Comparison of ENCODE assay signal across 34 cellular contexts in genomic region chr7:1641661-1642260, GRCh38. TPM values are rescaled to one million over a fixed set of nuclear protein-coding genes. Genes with fewer than 3 reads are reported as not detected.
"Had no signal": no experiment of that assay in that cellular context is flagged by ENCODE, and none has a peak within 500 bp of the region (broad histone marks: within the 10 kb centered on the region; RNA-seq: fewer than 3 reads in every experiment).

No MANE protein-coding gene starts in this region.

- H3K27me3 ChIP-seq: cardiac muscle cell, colonic mucosa, neutrophil, ovary, right lobe of liver, testis, vagina had no signal

- H3K27ac Mint-ChIP-seq: activated CD4-positive, alpha-beta T cell treated with anti-CD3 and anti-CD28 coated beads for 36 hours; activated naive CD4-positive, alpha-beta T cell treated with anti-CD3 and anti-CD28 coated beads for 36 hours; activated naive CD8-positive, alpha-beta T cell treated with anti-CD3 and anti-CD28 coated beads for 36 hours; activated T-helper 1 cell treated with anti-CD3 and anti-CD28 coated beads, Interleukin-12 subunit alpha, Interleukin-12 subunit beta, Interleukin-2, Interleukin-4 antibody, amounts not matched to agents 30 ng/mL and 10 ng/mL and 1 ng/mL, durations not matched to agents 14 hours and 24 hours and 36 hours; brain; memory B cell; naive thymus-derived CD4-positive, alpha-beta T cell; progenitor cell of endocrine pancreas; T-helper 2 cell treated with Interferon-gamma antibody and Interleukin-4, amounts not matched to agents 5 μg/mL and 100 μg/mL, for 36 hours had no signal

- H3K4me3 ChIP-seq: adrenal gland, cardiac muscle cell, colonic mucosa, esophagus squamous epithelium, ovary, right lobe of liver, testis, transverse colon, vagina had no signal

- H3K27ac ChIP-seq: adrenal gland, cardiac muscle cell, colonic mucosa, epithelial cell of prostate, esophagus squamous epithelium, neutrophil, ovary, right lobe of liver, testis, transverse colon, vagina had no signal

- H3K27me3 Mint-ChIP-seq: brain had no signal

- H3K9me3 ChIP-seq: colonic mucosa, neutrophil, ovary, testis had no signal

- H3K36me3 ChIP-seq: adrenal gland, cardiac muscle cell, colonic mucosa, esophagus squamous epithelium, neutrophil, ovary, right lobe of liver, transverse colon, vagina had no signal

- H3K4me1 Mint-ChIP-seq: activated CD4-positive, alpha-beta T cell treated with anti-CD3 and anti-CD28 coated beads for 36 hours; activated naive CD8-positive, alpha-beta T cell treated with anti-CD3 and anti-CD28 coated beads for 36 hours; memory B cell; naive thymus-derived CD4-positive, alpha-beta T cell had no signal

- ATAC-seq: activated CD4-positive, alpha-beta T cell treated with anti-CD3 and anti-CD28 coated beads for 36 hours; left colon; naive thymus-derived CD4-positive, alpha-beta T cell; stimulated activated naive CD8-positive, alpha-beta T cell treated with anti-CD3 and anti-CD28 coated beads, Interleukin-15, Interleukin-2, amounts not matched to agents 100 U/mL and 50 U/mL, for 24 hours had no signal

- H3K36me3 Mint-ChIP-seq: activated naive CD8-positive, alpha-beta T cell treated with anti-CD3 and anti-CD28 coated beads for 36 hours had no signal

- H3K4me3 Mint-ChIP-seq: activated CD4-positive, alpha-beta T cell treated with anti-CD3 and anti-CD28 coated beads for 36 hours; activated naive CD4-positive, alpha-beta T cell treated with anti-CD3 and anti-CD28 coated beads for 36 hours; activated naive CD8-positive, alpha-beta T cell treated with anti-CD3 and anti-CD28 coated beads for 36 hours; activated T-helper 1 cell treated with anti-CD3 and anti-CD28 coated beads, Interleukin-12 subunit alpha, Interleukin-12 subunit beta, Interleukin-2, Interleukin-4 antibody, amounts not matched to agents 30 ng/mL and 10 ng/mL and 1 ng/mL, durations not matched to agents 14 hours and 24 hours and 36 hours; brain; memory B cell; naive thymus-derived CD4-positive, alpha-beta T cell; T-helper 2 cell treated with Interferon-gamma antibody and Interleukin-4, amounts not matched to agents 5 μg/mL and 100 μg/mL, for 36 hours had no signal

- DNase-seq: activated CD4-positive, alpha-beta T cell treated with anti-CD3 and anti-CD28 coated beads for 36 hours; activated CD4-positive, alpha-beta T cell treated with anti-CD3 and anti-CD28 coated beads, Interleukin-2, amount 50 U/mL, for 4 hours; activated CD4-positive, CD25-positive, alpha-beta regulatory T cell; activated CD8-positive, alpha-beta memory T cell treated with anti-CD3 and anti-CD28 coated beads, Interleukin-2, amount 50 U/mL, for 4 hours; activated effector memory CD4-positive, alpha-beta T cell treated with anti-CD3 and anti-CD28 coated beads, Interleukin-2, amount 50 U/mL, for 16 hours; activated naive CD4-positive, alpha-beta T cell treated with anti-CD3 and anti-CD28 coated beads for 36 hours; activated naive CD8-positive, alpha-beta T cell treated with anti-CD3 and anti-CD28 coated beads for 36 hours; activated T-cell treated with anti-CD3 and anti-CD28 coated beads, Interleukin-2, amount 50 U/mL, for 1 hour; adrenal gland; aorta; cerebellar nuclear complex; colonic mucosa; effector CD8-positive, alpha-beta T cell; esophagus squamous epithelium; foreskin melanocyte; left colon; midbrain; naive thymus-derived CD4-positive, alpha-beta T cell; ovary; stimulated activated CD4-positive, alpha-beta T cell treated with anti-CD3 and anti-CD28 coated beads, Interleukin-2, amount 100 ng/mL, for 48 hours; stimulated activated naive CD8-positive, alpha-beta T cell treated with anti-CD3 and anti-CD28 coated beads, Interleukin-15, Interleukin-2, amounts not matched to agents 100 U/mL and 50 U/mL, for 24 hours; T-helper 1 cell; testis; transverse colon had no signal

RNA-seq across cellular contexts. Expression of gene ELFN1, which starts 28.3 kb away (rescaled TPM):
- total RNA-seq: activated naive CD4-positive, alpha-beta T cell treated with anti-CD3 and anti-CD28 coated beads for 36 hours; activated T-helper 1 cell treated with anti-CD3 and anti-CD28 coated beads, Interleukin-12 subunit alpha, Interleukin-12 subunit beta, Interleukin-2, Interleukin-4 antibody, amounts not matched to agents 30 ng/mL and 10 ng/mL and 1 ng/mL, durations not matched to agents 14 hours and 24 hours and 36 hours had no signal
